26 cellular contexts compared by ENCODE assay signal in genomic region chr6:41399424-41399823, GRCh38.
"Had no signal": no experiment of that assay in that cellular context is flagged by ENCODE, and none has a peak within 500 bp of the region (broad histone marks: within the 10 kb centered on the region; RNA-seq: fewer than 3 reads in every experiment).

No MANE protein-coding gene starts in this region.

- H3K4me3 Mint-ChIP-seq: mesothelial cell of epicardium; nephron progenitor cell; stimulated activated memory B cell treated with anti-CD40 and anti-IgM and Interleukin-4, amounts not matched to agents 10 μg/mL and 1 μg/mL and 100 μg/mL, for 72 hours; stimulated activated naive CD8-positive, alpha-beta T cell treated with anti-CD3 and anti-CD28 coated beads, Interleukin-15, amount 100 ng/mL, for 72 hours had no signal

- H3K27ac ChIP-seq: left lung, ovary, right atrium auricular region, right lobe of liver, thyroid gland, transverse colon, upper lobe of left lung, vagina had no signal

- H3K4me1 Mint-ChIP-seq: naive B cell; stimulated activated memory B cell treated with anti-CD40 and anti-IgM and Interleukin-4, amounts not matched to agents 10 μg/mL and 1 μg/mL and 100 μg/mL, for 72 hours; stimulated activated naive CD8-positive, alpha-beta T cell treated with anti-CD3 and anti-CD28 coated beads, Interleukin-15, amount 100 ng/mL, for 72 hours had no signal

- H3K4me2 ChIP-seq: smooth muscle cell had no signal

- H3K4me1 ChIP-seq: left lung, right atrium auricular region, right lobe of liver, thyroid gland, transverse colon, upper lobe of left lung, vagina had no signal

- H3K27me3 ChIP-seq: ovary, right atrium auricular region, right lobe of liver, thyroid gland, upper lobe of left lung, vagina had no signal

- ATAC-seq: left cardiac atrium; left lung; right lobe of liver; stimulated activated memory B cell treated with anti-CD40 and anti-IgM and Interleukin-4, amounts not matched to agents 10 μg/mL and 1 μg/mL and 100 μg/mL, for 72 hours; stimulated activated naive CD8-positive, alpha-beta T cell treated with anti-CD3 and anti-CD28 coated beads, Interleukin-15, amount 100 ng/mL, for 72 hours had no signal

- H3K36me3 ChIP-seq: left lung, ovary, right atrium auricular region, right lobe of liver, thyroid gland, transverse colon, upper lobe of left lung, vagina had no signal

- H3K4me3 ChIP-seq: left lung, lung, ovary, right atrium auricular region, right lobe of liver, smooth muscle cell, thyroid gland, transverse colon, upper lobe of left lung, vagina had no signal

- H3K27ac Mint-ChIP-seq: mesothelial cell of epicardium; nephron progenitor cell; progenitor cell of endocrine pancreas; stimulated activated memory B cell treated with anti-CD40 and anti-IgM and Interleukin-4, amounts not matched to agents 10 μg/mL and 1 μg/mL and 100 μg/mL, for 72 hours; stimulated activated naive CD8-positive, alpha-beta T cell treated with anti-CD3 and anti-CD28 coated beads, Interleukin-15, amount 100 ng/mL, for 72 hours had no signal

- DNase-seq: hippocampal formation; kidney glomerular epithelial cell; left cardiac atrium; left lung; mesendoderm; naive B cell; nephron progenitor cell; ovary; right lobe of liver; stimulated activated CD4-positive, alpha-beta T cell treated with anti-CD3 and anti-CD28 coated beads, Interleukin-1b, Interleukin-23, amount 100 ng/mL, for 48 hours; stimulated activated CD4-positive, alpha-beta T cell treated with anti-CD3 and anti-CD28 coated beads, Interleukin-2, amount 100 ng/mL, for 48 hours; stimulated activated CD4-positive, alpha-beta T cell treated with anti-CD3 and anti-CD28 coated beads, Interleukin-4, amount 100 ng/mL, for 4 hours; stimulated activated CD8-positive, alpha-beta memory T cell treated with anti-CD3 and anti-CD28 coated beads, Interleukin-4, amount 100 ng/mL, for 48 hours; stimulated activated naive CD4-positive, alpha-beta T cell treated with Interleukin-2 at 50 U/mL for 16 hours; stimulated activated naive CD8-positive, alpha-beta T cell treated with anti-CD3 and anti-CD28 coated beads, Interleukin-15, amount 100 ng/mL, for 72 hours; substantia nigra; thyroid gland; transverse colon; upper lobe of left lung had no signal

- H3K9me3 ChIP-seq: ovary, right lobe of liver, thyroid gland, vagina had no signal
